Comparison of ENCODE assay signal across 1 cellular context in the genomic region with DNA sequence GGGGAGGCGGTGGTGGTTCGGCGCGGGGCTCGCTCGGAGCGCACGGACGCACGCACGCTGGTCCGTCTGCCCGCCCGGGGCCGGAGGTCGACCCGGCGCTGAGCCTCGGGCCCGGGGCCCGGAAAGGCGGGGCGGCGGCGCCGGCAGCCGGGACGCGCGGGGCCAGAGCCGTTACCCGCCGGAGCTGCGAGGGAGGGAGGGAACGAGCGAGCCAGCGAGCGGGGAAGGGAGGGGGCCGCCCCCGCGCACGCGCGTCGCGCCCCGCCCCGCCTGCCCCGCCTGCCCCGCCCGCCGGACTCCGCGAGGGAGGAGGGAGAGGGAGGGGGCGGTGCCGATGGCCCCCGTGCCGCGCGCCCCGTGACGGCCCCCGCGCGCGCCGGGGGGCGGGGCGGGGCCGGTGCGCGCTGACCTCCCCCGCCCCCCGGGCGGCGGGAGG.
A peak's percentile ranks its signal among the peaks of the same experiment; 100 is the strongest.
TF ChIP-seq lines count a peak whose summit lies in the region.

No MANE protein-coding gene starts in this region.

TF ChIP-seq in GM12878, 131 proteins besides CTCF, POLR2A, EP300 and RAD21 (continued from another document):
- TF ChIP-seq, protein P1, sequence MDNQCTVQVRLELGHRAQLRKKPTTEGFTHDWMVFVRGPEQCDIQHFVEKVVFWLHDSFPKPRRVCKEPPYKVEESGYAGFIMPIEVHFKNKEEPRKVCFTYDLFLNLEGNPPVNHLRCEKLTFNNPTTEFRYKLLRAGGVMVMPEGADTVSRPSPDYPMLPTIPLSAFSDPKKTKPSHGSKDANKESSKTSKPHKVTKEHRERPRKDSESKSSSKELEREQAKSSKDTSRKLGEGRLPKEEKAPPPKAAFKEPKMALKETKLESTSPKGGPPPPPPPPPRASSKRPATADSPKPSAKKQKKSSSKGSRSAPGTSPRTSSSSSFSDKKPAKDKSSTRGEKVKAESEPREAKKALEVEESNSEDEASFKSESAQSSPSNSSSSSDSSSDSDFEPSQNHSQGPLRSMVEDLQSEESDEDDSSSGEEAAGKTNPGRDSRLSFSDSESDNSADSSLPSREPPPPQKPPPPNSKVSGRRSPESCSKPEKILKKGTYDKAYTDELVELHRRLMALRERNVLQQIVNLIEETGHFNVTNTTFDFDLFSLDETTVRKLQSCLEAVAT (IDR thresholded peaks at IDR 0.05) = no peak
- TF ChIP-seq ZZZ3 (IDR thresholded peaks at IDR 0.05; ENCODE audit: control insufficient read depth, insufficient read length, low read depth) = no peak
- no peak for TF ChIP-seq STAT3 (IDR thresholded peaks at IDR 0.05; ENCODE audit: low read depth, low read length)
- TF ChIP-seq, protein P2, sequence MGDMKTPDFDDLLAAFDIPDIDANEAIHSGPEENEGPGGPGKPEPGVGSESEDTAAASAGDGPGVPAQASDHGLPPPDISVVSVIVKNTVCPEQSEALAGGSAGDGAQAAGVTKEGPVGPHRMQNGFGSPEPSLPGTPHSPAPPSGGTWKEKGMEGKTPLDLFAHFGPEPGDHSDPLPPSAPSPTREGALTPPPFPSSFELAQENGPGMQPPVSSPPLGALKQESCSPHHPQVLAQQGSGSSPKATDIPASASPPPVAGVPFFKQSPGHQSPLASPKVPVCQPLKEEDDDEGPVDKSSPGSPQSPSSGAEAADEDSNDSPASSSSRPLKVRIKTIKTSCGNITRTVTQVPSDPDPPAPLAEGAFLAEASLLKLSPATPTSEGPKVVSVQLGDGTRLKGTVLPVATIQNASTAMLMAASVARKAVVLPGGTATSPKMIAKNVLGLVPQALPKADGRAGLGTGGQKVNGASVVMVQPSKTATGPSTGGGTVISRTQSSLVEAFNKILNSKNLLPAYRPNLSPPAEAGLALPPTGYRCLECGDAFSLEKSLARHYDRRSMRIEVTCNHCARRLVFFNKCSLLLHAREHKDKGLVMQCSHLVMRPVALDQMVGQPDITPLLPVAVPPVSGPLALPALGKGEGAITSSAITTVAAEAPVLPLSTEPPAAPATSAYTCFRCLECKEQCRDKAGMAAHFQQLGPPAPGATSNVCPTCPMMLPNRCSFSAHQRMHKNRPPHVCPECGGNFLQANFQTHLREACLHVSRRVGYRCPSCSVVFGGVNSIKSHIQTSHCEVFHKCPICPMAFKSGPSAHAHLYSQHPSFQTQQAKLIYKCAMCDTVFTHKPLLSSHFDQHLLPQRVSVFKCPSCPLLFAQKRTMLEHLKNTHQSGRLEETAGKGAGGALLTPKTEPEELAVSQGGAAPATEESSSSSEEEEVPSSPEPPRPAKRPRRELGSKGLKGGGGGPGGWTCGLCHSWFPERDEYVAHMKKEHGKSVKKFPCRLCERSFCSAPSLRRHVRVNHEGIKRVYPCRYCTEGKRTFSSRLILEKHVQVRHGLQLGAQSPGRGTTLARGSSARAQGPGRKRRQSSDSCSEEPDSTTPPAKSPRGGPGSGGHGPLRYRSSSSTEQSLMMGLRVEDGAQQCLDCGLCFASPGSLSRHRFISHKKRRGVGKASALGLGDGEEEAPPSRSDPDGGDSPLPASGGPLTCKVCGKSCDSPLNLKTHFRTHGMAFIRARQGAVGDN (IDR thresholded peaks at IDR 0.05) = no peak
- no peak for TF ChIP-seq MYB (IDR thresholded peaks at IDR 0.05; ENCODE audit: borderline replicate concordance, low read depth, low read length)
- TF ChIP-seq MEF2B (IDR thresholded peaks at IDR 0.05; ENCODE audit: partially characterized antibody, poor library complexity, severe bottlenecking) = no peak
- no peak for TF ChIP-seq IKZF2 (IDR thresholded peaks at IDR 0.05)
- no peak; the same call in 1 of the 2 replicates for TF ChIP-seq GATAD2B (conservative IDR thresholded peaks at IDR 0.05; ENCODE audit: low read depth)
- TF ChIP-seq, protein P3, sequence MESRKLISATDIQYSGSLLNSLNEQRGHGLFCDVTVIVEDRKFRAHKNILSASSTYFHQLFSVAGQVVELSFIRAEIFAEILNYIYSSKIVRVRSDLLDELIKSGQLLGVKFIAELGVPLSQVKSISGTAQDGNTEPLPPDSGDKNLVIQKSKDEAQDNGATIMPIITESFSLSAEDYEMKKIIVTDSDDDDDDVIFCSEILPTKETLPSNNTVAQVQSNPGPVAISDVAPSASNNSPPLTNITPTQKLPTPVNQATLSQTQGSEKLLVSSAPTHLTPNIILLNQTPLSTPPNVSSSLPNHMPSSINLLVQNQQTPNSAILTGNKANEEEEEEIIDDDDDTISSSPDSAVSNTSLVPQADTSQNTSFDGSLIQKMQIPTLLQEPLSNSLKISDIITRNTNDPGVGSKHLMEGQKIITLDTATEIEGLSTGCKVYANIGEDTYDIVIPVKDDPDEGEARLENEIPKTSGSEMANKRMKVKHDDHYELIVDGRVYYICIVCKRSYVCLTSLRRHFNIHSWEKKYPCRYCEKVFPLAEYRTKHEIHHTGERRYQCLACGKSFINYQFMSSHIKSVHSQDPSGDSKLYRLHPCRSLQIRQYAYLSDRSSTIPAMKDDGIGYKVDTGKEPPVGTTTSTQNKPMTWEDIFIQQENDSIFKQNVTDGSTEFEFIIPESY (IDR thresholded peaks at IDR 0.05) = no peak
- TF ChIP-seq, protein P4, sequence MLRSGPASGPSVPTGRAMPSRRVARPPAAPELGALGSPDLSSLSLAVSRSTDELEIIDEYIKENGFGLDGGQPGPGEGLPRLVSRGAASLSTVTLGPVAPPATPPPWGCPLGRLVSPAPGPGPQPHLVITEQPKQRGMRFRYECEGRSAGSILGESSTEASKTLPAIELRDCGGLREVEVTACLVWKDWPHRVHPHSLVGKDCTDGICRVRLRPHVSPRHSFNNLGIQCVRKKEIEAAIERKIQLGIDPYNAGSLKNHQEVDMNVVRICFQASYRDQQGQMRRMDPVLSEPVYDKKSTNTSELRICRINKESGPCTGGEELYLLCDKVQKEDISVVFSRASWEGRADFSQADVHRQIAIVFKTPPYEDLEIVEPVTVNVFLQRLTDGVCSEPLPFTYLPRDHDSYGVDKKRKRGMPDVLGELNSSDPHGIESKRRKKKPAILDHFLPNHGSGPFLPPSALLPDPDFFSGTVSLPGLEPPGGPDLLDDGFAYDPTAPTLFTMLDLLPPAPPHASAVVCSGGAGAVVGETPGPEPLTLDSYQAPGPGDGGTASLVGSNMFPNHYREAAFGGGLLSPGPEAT (IDR thresholded peaks at IDR 0.05; ENCODE audit: low read depth) = no peak
- peak; percentile 83 for TF ChIP-seq SMARCA5 (IDR thresholded peaks at IDR 0.05)
- TF ChIP-seq EED (IDR thresholded peaks at IDR 0.05; ENCODE audit: low read depth) = no peak
- no peak for TF ChIP-seq CBFB (IDR thresholded peaks at IDR 0.05; ENCODE audit: low read depth)
- peak; percentile 36; the same call in 1 of the 2 replicates for TF ChIP-seq NRF1 (conservative IDR thresholded peaks at IDR 0.05; ENCODE audit: low read depth, low read length)
- TF ChIP-seq FOXM1 (IDR thresholded peaks at IDR 0.05; ENCODE audit: low read depth, low read length) = no peak
- no peak; the same call in 1 of the 2 replicates for TF ChIP-seq HCFC1 (IDR thresholded peaks at IDR 0.05; ENCODE audit: low read length)
- no peak for TF ChIP-seq NFYA (IDR thresholded peaks at IDR 0.05; ENCODE audit: borderline replicate concordance, low read depth, low read length)
- TF ChIP-seq PKNOX1 (IDR thresholded peaks at IDR 0.05) = no peak
- TF ChIP-seq TCF3 (IDR thresholded peaks at IDR 0.05; ENCODE audit: borderline replicate concordance, insufficient read depth, low read depth, low read length) = no peak
- peak; percentile 22 for TF ChIP-seq USF1 (IDR thresholded peaks at IDR 0.05; ENCODE audit: borderline replicate concordance, extremely low read length, insufficient read depth, low read depth, low read length)
- no peak for TF ChIP-seq MTA3 (IDR thresholded peaks at IDR 0.05; ENCODE audit: borderline replicate concordance, low read length)
- no peak for TF ChIP-seq IRF4 (IDR thresholded peaks at IDR 0.05; ENCODE audit: low read depth, low read length)
- no peak for TF ChIP-seq KDM1A (IDR thresholded peaks at IDR 0.05; ENCODE audit: borderline replicate concordance)
- no peak for TF ChIP-seq E4F1 (IDR thresholded peaks at IDR 0.05; ENCODE audit: borderline replicate concordance, partially characterized antibody)
- no peak for TF ChIP-seq RFX5 (IDR thresholded peaks at IDR 0.05; ENCODE audit: low read depth, low read length)
- TF ChIP-seq CHD2 (IDR thresholded peaks at IDR 0.05; ENCODE audit: borderline replicate concordance, low read depth, low read length) = no peak
- TF ChIP-seq IKZF1 (conservative IDR thresholded peaks at IDR 0.05) = 0 out of 2 replicates have a peak, but pooled peaks have one; percentile 17
- TF ChIP-seq BHLHE40 (IDR thresholded peaks at IDR 0.05; ENCODE audit: borderline replicate concordance in 1 of 2, low read depth in 2 of 2, low read length in 1 of 2) = peak; percentile 64 to 90; a peak in 3 of 4 replicates
- TF ChIP-seq TAF1 (IDR thresholded peaks at IDR 0.05; ENCODE audit: borderline replicate concordance, low read depth, low read length) = no peak
- no peak for TF ChIP-seq HDGF (IDR thresholded peaks at IDR 0.05)
- TF ChIP-seq, protein P5, sequence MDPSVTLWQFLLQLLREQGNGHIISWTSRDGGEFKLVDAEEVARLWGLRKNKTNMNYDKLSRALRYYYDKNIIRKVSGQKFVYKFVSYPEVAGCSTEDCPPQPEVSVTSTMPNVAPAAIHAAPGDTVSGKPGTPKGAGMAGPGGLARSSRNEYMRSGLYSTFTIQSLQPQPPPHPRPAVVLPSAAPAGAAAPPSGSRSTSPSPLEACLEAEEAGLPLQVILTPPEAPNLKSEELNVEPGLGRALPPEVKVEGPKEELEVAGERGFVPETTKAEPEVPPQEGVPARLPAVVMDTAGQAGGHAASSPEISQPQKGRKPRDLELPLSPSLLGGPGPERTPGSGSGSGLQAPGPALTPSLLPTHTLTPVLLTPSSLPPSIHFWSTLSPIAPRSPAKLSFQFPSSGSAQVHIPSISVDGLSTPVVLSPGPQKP (IDR thresholded peaks at IDR 0.05; ENCODE audit: low read depth, low read length) = no peak
- no peak for TF ChIP-seq SIX5 (IDR thresholded peaks at IDR 0.05; ENCODE audit: low read depth, low read length, severe bottlenecking)
- no peak for TF ChIP-seq PML (IDR thresholded peaks at IDR 0.05; ENCODE audit: low read length)
- TF ChIP-seq, protein P6, sequence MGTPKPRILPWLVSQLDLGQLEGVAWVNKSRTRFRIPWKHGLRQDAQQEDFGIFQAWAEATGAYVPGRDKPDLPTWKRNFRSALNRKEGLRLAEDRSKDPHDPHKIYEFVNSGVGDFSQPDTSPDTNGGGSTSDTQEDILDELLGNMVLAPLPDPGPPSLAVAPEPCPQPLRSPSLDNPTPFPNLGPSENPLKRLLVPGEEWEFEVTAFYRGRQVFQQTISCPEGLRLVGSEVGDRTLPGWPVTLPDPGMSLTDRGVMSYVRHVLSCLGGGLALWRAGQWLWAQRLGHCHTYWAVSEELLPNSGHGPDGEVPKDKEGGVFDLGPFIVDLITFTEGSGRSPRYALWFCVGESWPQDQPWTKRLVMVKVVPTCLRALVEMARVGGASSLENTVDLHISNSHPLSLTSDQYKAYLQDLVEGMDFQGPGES (IDR thresholded peaks at IDR 0.05) = no peak
- no peak for TF ChIP-seq TBL1XR1 (IDR thresholded peaks at IDR 0.05; ENCODE audit: low read depth, low read length)
- no peak for TF ChIP-seq CREM (IDR thresholded peaks at IDR 0.05; ENCODE audit: low read depth)
- no peak for TF ChIP-seq NFIC (IDR thresholded peaks at IDR 0.05; ENCODE audit: low read depth, low read length)
- no peak for TF ChIP-seq CEBPB (IDR thresholded peaks at IDR 0.05; ENCODE audit: borderline replicate concordance in 1 of 2, low read depth in 2 of 2, low read length in 2 of 2)
- TF ChIP-seq HSF1 (IDR thresholded peaks at IDR 0.05; ENCODE audit: low read depth, low read length) = no peak
- no peak for TF ChIP-seq POLR2AphosphoS5 (IDR thresholded peaks at IDR 0.05; ENCODE audit: low read length)
- TF ChIP-seq SUPT20H (IDR thresholded peaks at IDR 0.05; ENCODE audit: borderline replicate concordance, control insufficient read depth, low read depth, low read length) = no peak
- no peak for TF ChIP-seq JUND (IDR thresholded peaks at IDR 0.05; ENCODE audit: low read depth, low read length)
